In the genomic region with DNA sequence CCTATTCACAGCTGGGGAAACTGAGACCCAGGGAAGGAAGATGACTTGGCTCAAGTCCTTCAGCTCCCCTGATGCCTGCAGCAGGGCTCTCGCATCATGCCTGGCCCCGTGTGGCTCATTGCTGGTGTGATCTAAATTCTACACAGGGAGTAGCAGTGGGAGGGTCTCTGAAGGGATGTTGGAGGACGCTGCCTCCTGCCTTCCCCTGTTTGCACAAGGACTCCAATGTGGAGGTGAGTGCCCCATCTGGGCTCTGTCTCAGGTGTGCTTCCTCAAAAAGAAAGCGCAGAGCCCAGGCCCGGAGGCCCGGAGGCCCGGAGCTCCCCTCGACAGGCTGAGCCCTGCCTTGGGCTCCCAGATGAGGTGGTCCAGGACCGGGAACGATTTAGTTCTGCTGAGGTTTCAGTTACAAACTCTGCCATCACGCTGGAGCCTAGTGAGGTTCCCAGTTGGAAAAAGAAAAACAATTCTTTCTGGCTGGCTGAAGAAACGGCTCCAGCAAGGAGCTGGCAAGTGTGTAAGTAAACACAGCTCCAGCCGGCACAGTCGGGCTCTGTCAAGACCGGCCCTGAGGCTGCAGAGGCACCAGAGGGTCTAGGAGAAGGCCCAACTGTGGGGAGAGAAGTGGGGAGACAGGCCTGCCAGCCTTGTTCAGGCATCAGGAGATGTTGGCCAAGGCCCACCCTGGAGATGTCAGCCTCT, we compare ENCODE assay signal across 1 cellular context.
TF ChIP-seq lines count a peak whose summit lies in the region.

No MANE protein-coding gene starts in this region.

TF ChIP-seq in K562, 482 proteins besides CTCF, POLR2A, EP300 and RAD21 (continued from another document):
- TF ChIP-seq, protein P1, sequence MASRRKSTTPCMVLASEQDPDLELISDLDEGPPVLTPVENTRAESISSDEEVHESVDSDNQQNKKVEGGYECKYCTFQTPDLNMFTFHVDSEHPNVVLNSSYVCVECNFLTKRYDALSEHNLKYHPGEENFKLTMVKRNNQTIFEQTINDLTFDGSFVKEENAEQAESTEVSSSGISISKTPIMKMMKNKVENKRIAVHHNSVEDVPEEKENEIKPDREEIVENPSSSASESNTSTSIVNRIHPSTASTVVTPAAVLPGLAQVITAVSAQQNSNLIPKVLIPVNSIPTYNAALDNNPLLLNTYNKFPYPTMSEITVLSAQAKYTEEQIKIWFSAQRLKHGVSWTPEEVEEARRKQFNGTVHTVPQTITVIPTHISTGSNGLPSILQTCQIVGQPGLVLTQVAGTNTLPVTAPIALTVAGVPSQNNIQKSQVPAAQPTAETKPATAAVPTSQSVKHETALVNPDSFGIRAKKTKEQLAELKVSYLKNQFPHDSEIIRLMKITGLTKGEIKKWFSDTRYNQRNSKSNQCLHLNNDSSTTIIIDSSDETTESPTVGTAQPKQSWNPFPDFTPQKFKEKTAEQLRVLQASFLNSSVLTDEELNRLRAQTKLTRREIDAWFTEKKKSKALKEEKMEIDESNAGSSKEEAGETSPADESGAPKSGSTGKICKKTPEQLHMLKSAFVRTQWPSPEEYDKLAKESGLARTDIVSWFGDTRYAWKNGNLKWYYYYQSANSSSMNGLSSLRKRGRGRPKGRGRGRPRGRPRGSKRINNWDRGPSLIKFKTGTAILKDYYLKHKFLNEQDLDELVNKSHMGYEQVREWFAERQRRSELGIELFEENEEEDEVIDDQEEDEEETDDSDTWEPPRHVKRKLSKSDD (conservative IDR thresholded peaks at IDR 0.05; ENCODE audit: low read length) = no peak
